In the genomic region with DNA sequence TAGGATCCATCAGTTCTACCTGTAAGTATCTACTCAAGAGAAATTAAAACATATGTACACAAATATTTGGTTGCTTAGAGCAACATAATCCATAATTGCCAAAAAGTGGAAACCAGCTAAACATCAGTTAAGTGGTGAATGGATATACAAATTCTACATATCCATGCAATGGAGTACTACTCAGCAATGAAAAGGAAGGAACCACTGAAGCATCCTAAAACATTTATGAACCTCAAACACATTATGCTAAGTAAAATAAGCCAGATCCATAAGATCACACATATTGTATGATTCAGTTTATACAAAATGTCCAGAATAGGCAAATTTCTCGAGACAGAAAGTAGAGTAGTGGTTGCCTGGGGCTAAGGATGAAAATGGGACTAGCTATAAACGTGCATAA, we compare ENCODE assay signal across 27 cellular contexts.
"Had no signal": no experiment of that assay in that cellular context is flagged by ENCODE, and none has a peak within 500 bp of the region (broad histone marks: within the 10 kb centered on the region; RNA-seq: fewer than 3 reads in every experiment).

No MANE protein-coding gene starts in this region.

- H3K4me3 ChIP-seq: pancreas, psoas muscle, right lobe of liver, sigmoid colon, stomach, thoracic aorta, thyroid gland, transverse colon, upper lobe of right lung, uterus had no signal

- H3K4me1 Mint-ChIP-seq: stimulated activated effector memory CD8-positive, alpha-beta T cell treated with anti-CD3 and anti-CD28 coated beads, Interleukin-12 subunit alpha, Interleukin-12 subunit beta, amount 100 ng/mL, for 72 hours had no signal

- DNase-seq: naive thymus-derived CD4-positive, alpha-beta T cell; nephron progenitor cell; nucleus accumbens; pancreas; psoas muscle; right cardiac atrium; right lobe of liver; sigmoid colon; small intestine; stimulated activated CD4-positive, alpha-beta T cell treated with anti-CD3 and anti-CD28 coated beads, Interleukin-15, amount 100 ng/mL, for 24 hours; stimulated activated CD4-positive, alpha-beta T cell treated with anti-CD3 and anti-CD28 coated beads, Interleukin-2, amount 100 ng/mL, for 24 hours; stimulated activated CD4-positive, alpha-beta T cell treated with anti-CD3 and anti-CD28 coated beads, Interleukin-2, amount 100 ng/mL, for 48 hours; stimulated activated CD4-positive, alpha-beta T cell treated with anti-CD3 and anti-CD28 coated beads, Interleukin-4, amount 100 ng/mL, for 24 hours; stimulated activated naive B cell treated with anti-CD40 and anti-IgM and Interleukin-4, amounts not matched to agents 10 μg/mL and 1 μg/mL and 100 μg/mL, for 72 hours; stimulated activated naive CD4-positive, alpha-beta T cell treated with Interleukin-2 at 50 U/mL for 16 hours; stomach; thyroid gland; transverse colon; upper lobe of right lung; uterus had no signal

- H3K27ac ChIP-seq: neutrophil, pancreas, psoas muscle, right lobe of liver, sigmoid colon, stomach, thoracic aorta, thyroid gland, transverse colon, upper lobe of right lung, uterus had no signal

- H3K27me3 Mint-ChIP-seq: stimulated activated naive B cell treated with anti-CD40 and anti-IgM and Interleukin-4, amounts not matched to agents 10 μg/mL and 1 μg/mL and 100 μg/mL, for 72 hours; stimulated activated naive CD8-positive, alpha-beta T cell treated with anti-CD3 and anti-CD28 coated beads, Interleukin-15, Interleukin-2, amounts not matched to agents 100 ng/mL and 50 ng/mL, for 24 hours; type B pancreatic cell had no signal

- ATAC-seq: naive thymus-derived CD4-positive, alpha-beta T cell; natural killer cell treated with Interleukin-12 subunit alpha and Interleukin-12 subunit beta and Interleukin-15 and Interleukin-18, amount 100 ng/mL, for 72 hours; pancreas; psoas muscle; right cardiac atrium; right lobe of liver; stimulated activated effector memory CD8-positive, alpha-beta T cell treated with anti-CD3 and anti-CD28 coated beads, Interleukin-12 subunit alpha, Interleukin-12 subunit beta, amount 100 ng/mL, for 72 hours; stimulated activated naive B cell treated with anti-CD40 and anti-IgM and Interleukin-4, amounts not matched to agents 10 μg/mL and 1 μg/mL and 100 μg/mL, for 72 hours; upper lobe of right lung had no signal

- H3K36me3 Mint-ChIP-seq: naive thymus-derived CD4-positive, alpha-beta T cell; natural killer cell treated with Interleukin-12 subunit alpha and Interleukin-12 subunit beta and Interleukin-15 and Interleukin-18, amount 100 ng/mL, for 72 hours; stimulated activated effector memory CD8-positive, alpha-beta T cell treated with anti-CD3 and anti-CD28 coated beads, Interleukin-12 subunit alpha, Interleukin-12 subunit beta, amount 100 ng/mL, for 72 hours; stimulated activated naive B cell treated with anti-CD40 and anti-IgM and Interleukin-4, amounts not matched to agents 10 μg/mL and 1 μg/mL and 100 μg/mL, for 72 hours; type B pancreatic cell had no signal

- H3K9me3 Mint-ChIP-seq: naive thymus-derived CD4-positive, alpha-beta T cell; natural killer cell treated with Interleukin-12 subunit alpha and Interleukin-12 subunit beta and Interleukin-15 and Interleukin-18, amount 100 ng/mL, for 72 hours; nephron progenitor cell; stimulated activated effector memory CD8-positive, alpha-beta T cell treated with anti-CD3 and anti-CD28 coated beads, Interleukin-12 subunit alpha, Interleukin-12 subunit beta, amount 100 ng/mL, for 72 hours; stimulated activated naive B cell treated with anti-CD40 and anti-IgM and Interleukin-4, amounts not matched to agents 10 μg/mL and 1 μg/mL and 100 μg/mL, for 72 hours; stimulated activated naive CD8-positive, alpha-beta T cell treated with anti-CD3 and anti-CD28 coated beads, Interleukin-15, Interleukin-2, amounts not matched to agents 100 ng/mL and 50 ng/mL, for 24 hours; type B pancreatic cell had no signal

- H3K9me3 ChIP-seq: neutrophil, pancreas, psoas muscle, right lobe of liver, sigmoid colon, stomach, thoracic aorta, thyroid gland, transverse colon, upper lobe of right lung, uterus had no signal

- H3K4me1 ChIP-seq: pancreas, psoas muscle, right lobe of liver, thyroid gland, upper lobe of right lung, uterus had no signal

- H3K4me3 Mint-ChIP-seq: naive thymus-derived CD4-positive, alpha-beta T cell; natural killer cell treated with Interleukin-12 subunit alpha and Interleukin-12 subunit beta and Interleukin-15 and Interleukin-18, amount 100 ng/mL, for 72 hours; nephron progenitor cell; neural crest cell; stimulated activated effector memory CD8-positive, alpha-beta T cell treated with anti-CD3 and anti-CD28 coated beads, Interleukin-12 subunit alpha, Interleukin-12 subunit beta, amount 100 ng/mL, for 72 hours; stimulated activated naive B cell treated with anti-CD40 and anti-IgM and Interleukin-4, amounts not matched to agents 10 μg/mL and 1 μg/mL and 100 μg/mL, for 72 hours; stimulated activated naive CD8-positive, alpha-beta T cell treated with anti-CD3 and anti-CD28 coated beads, Interleukin-15, Interleukin-2, amounts not matched to agents 100 ng/mL and 50 ng/mL, for 24 hours; type B pancreatic cell had no signal

- H3K27ac Mint-ChIP-seq: natural killer cell treated with Interleukin-12 subunit alpha and Interleukin-12 subunit beta and Interleukin-15 and Interleukin-18, amount 100 ng/mL, for 72 hours; nephron progenitor cell; stimulated activated effector memory CD8-positive, alpha-beta T cell treated with anti-CD3 and anti-CD28 coated beads, Interleukin-12 subunit alpha, Interleukin-12 subunit beta, amount 100 ng/mL, for 72 hours; stimulated activated naive CD8-positive, alpha-beta T cell treated with anti-CD3 and anti-CD28 coated beads, Interleukin-15, Interleukin-2, amounts not matched to agents 100 ng/mL and 50 ng/mL, for 24 hours; type B pancreatic cell had no signal

- H3K27me3 ChIP-seq: pancreas, right lobe of liver, sigmoid colon, stomach, thyroid gland, transverse colon, upper lobe of right lung, uterus had no signal

- H3K36me3 ChIP-seq: neutrophil, pancreas, right lobe of liver, sigmoid colon, stomach, thoracic aorta, thyroid gland, transverse colon, upper lobe of right lung, uterus had no signal

- FAIRE-seq: pancreas, small intestine had no signal
